Comparison of ENCODE assay signal across 8 cellular contexts in genomic region chr7:126819197-126819484, GRCh38.
"Had no signal": no experiment of that assay in that cellular context is flagged by ENCODE, and none has a peak within 500 bp of the region (broad histone marks: within the 10 kb centered on the region; RNA-seq: fewer than 3 reads in every experiment).

No MANE protein-coding gene starts in this region.

- H3K4me3 Mint-ChIP-seq: IgD-negative memory B cell had no signal

- H3K36me3 Mint-ChIP-seq: IgD-negative memory B cell had no signal

- H3K27ac Mint-ChIP-seq: IgD-negative memory B cell had no signal

- H3K9ac ChIP-seq: KMS-11 had no signal

- H3K4me1 Mint-ChIP-seq: IgD-negative memory B cell had no signal

- FAIRE-seq: HTR-8/SVneo, K562 had no signal

- H3K4me2 ChIP-seq: KMS-11 had no signal

- ATAC-seq: K562 had no signal

- DNase-seq: IMR-90, KBM-7, KG1 had no signal

- H3K27ac ChIP-seq: HL-60, KMS-11 had no signal

- H3K27me3 Mint-ChIP-seq: IgD-negative memory B cell had no signal

- H3K9me3 Mint-ChIP-seq: IgD-negative memory B cell had no signal

- H3K4me3 ChIP-seq: K562 had no signal
